In genomic region chr7:136183981-136184380, GRCh38 we compare ENCODE assay signal across 17 cellular contexts.
A peak's percentile ranks its signal among the peaks of the same experiment; 100 is the strongest.
DNase-seq lines count a peak whose midpoint lies in the region; TF ChIP-seq lines count a peak whose summit lies in the region.
"Had no signal": no experiment of that assay in that cellular context is flagged by ENCODE, and none has a peak within 500 bp of the region (broad histone marks: within the 10 kb centered on the region; RNA-seq: fewer than 3 reads in every experiment).

No MANE protein-coding gene starts in this region.

- no peaks in the 10 kb centered on the region for H3K4me1 ChIP-seq in GM23248 (ENCODE audit: insufficient read depth)
- H3K4me1 ChIP-seq in fibroblast of lung (ENCODE audit: control insufficient read depth, extremely low read depth, insufficient read depth, low read length): no peaks in the 10 kb centered on the region
- H3K4me1 ChIP-seq in neural progenitor cell: peaks cover 6% of the 10 kb centered on the region
- H3K4me1 ChIP-seq: body of pancreas, transverse colon had no signal

- no peaks in the 10 kb centered on the region for H3F3A ChIP-seq in GM23248 (ENCODE audit: insufficient read depth)
- no peaks in the 10 kb centered on the region for H3F3A ChIP-seq in neural progenitor cell (ENCODE audit: low read depth)

- H3K9me3 Mint-ChIP-seq in neural progenitor cell (no peaks in the 10 kb centered on the region), CD14-positive monocyte (peaks cover 3 to 13% (median 5%) of the 10 kb centered on the region in 7 donors)
- H3K9me3 Mint-ChIP-seq in T-helper 2 cell treated with Interferon-gamma antibody and Interleukin-4, amounts not matched to agents 5 μg/mL and 100 μg/mL, for 36 hours: no peaks in the 10 kb centered on the region

- 32 to 42% methylated on average over 2 of the region's 2 CpGs for WGBS in GM23248 (ENCODE audit: low coverage in 1 of 2, low lambda C conversion rate in 2 of 2, missing lambda C conversion rate in 2 of 2), 2 experiments

- intact Hi-C loops in CD14-positive monocyte (cut with micrococcal nuclease): no loop called here

- H3K27me3 Mint-ChIP-seq in neural progenitor cell (ENCODE audit: insufficient read depth, low read depth) (peaks cover 3% of the 10 kb centered on the region), CD14-positive monocyte (ENCODE audit: low read depth in 3 of 3) (peaks cover 0 to 1% (median under 1%) of the 10 kb centered on the region in 3 donors)
- no peaks in the 10 kb centered on the region for H3K27me3 Mint-ChIP-seq in T-helper 2 cell treated with Interferon-gamma antibody and Interleukin-4, amounts not matched to agents 5 μg/mL and 100 μg/mL, for 36 hours (ENCODE audit: low read depth)

- H3K4me3 ChIP-seq in GM23248: no peak overlapping the region
- H3K4me3 ChIP-seq in fibroblast of lung (replicated peaks in 1 of 4; ENCODE audit: control extremely low read depth in 1 of 4, insufficient read depth in 1 of 4, low read depth in 3 of 4, low read length in 4 of 4): no peak overlapping the region
- H3K4me3 ChIP-seq in neural progenitor cell: no peak overlapping the region
- H3K4me3 ChIP-seq: body of pancreas, skin epidermis, transverse colon had no signal

- no peak overlapping the region for H3K27ac Mint-ChIP-seq in neural progenitor cell
- H3K27ac Mint-ChIP-seq in CD14-positive monocyte: no peak overlapping the region
- H3K27ac Mint-ChIP-seq in T-helper 2 cell treated with Interferon-gamma antibody and Interleukin-4, amounts not matched to agents 5 μg/mL and 100 μg/mL, for 36 hours: no peak overlapping the region

- no peaks in the 10 kb centered on the region for H3K27me3 ChIP-seq in GM23248 (replicated peaks; ENCODE audit: insufficient read depth)
- no peaks in the 10 kb centered on the region for H3K27me3 ChIP-seq in fibroblast of lung (ENCODE audit: control insufficient read depth, insufficient read depth, low read length)
- no peaks in the 10 kb centered on the region for H3K27me3 ChIP-seq in neural progenitor cell
- H3K27me3 ChIP-seq: body of pancreas, transverse colon had no signal

- TF ChIP-seq CTCF in fibroblast of lung (conservative IDR thresholded peaks at IDR 0.05 in 1 of 2, IDR thresholded peaks at IDR 0.05 in 1 of 2; ENCODE audit: low read depth in 1 of 2, low read length in 2 of 2): peak; percentile 29 to 31
- peak; percentile 50 for TF ChIP-seq CTCF in neural progenitor cell (IDR thresholded peaks at IDR 0.05)
- no peak for TF ChIP-seq CTCF in CD14-positive monocyte (IDR thresholded peaks at IDR 0.05)

- H3K36me3 ChIP-seq in GM23248 (ENCODE audit: low read depth) (no peaks in the 10 kb centered on the region), fibroblast of lung (ENCODE audit: control insufficient read depth, insufficient read depth, low read length) (no peaks in the 10 kb centered on the region), neural progenitor cell (no peaks in the 10 kb centered on the region)
- H3K36me3 ChIP-seq: transverse colon had no signal

- H3K9me2 ChIP-seq in GM23248 (ENCODE audit: insufficient read depth): no peaks in the 10 kb centered on the region

- H3K9ac ChIP-seq in GM23248 (no peak overlapping the region), fibroblast of lung (ENCODE audit: insufficient read depth, low read length) (no peak overlapping the region), neural progenitor cell (no peak overlapping the region)

- H4K20me1 ChIP-seq in GM23248 (ENCODE audit: insufficient read depth): no peaks in the 10 kb centered on the region
- no peaks in the 10 kb centered on the region for H4K20me1 ChIP-seq in fibroblast of lung (ENCODE audit: control insufficient read depth, extremely low read depth, insufficient read depth, low read length)
- no peaks in the 10 kb centered on the region for H4K20me1 ChIP-seq in neural progenitor cell (ENCODE audit: low read depth)

- H2AFZ ChIP-seq in GM23248 (no peak overlapping the region), fibroblast of lung (ENCODE audit: low read length) (peak overlapping the region; percentile 28), neural progenitor cell (replicated peaks) (peak overlapping the region; percentile 93)

- no peak overlapping the region for H3K27ac ChIP-seq in GM23248
- no peak overlapping the region for H3K27ac ChIP-seq in fibroblast of lung (ENCODE audit: insufficient read depth, low read length)
- H3K27ac ChIP-seq in neural progenitor cell: no peak overlapping the region
- H3K27ac ChIP-seq: body of pancreas, skin epidermis, transverse colon had no signal

- H3K4me3 Mint-ChIP-seq in neural progenitor cell: no peak overlapping the region
- H3K4me3 Mint-ChIP-seq in CD14-positive monocyte: no peak overlapping the region
- no peak overlapping the region for H3K4me3 Mint-ChIP-seq in T-helper 2 cell treated with Interferon-gamma antibody and Interleukin-4, amounts not matched to agents 5 μg/mL and 100 μg/mL, for 36 hours
- H3K4me3 Mint-ChIP-seq: activated T-cell treated with anti-CD3 and anti-CD28 coated beads, Interleukin-2, amount 50 U/mL, for 4 hours had no signal

- no peaks in the 10 kb centered on the region for H3K9me3 ChIP-seq in GM23248 (ENCODE audit: low read depth)
- H3K9me3 ChIP-seq in fibroblast of lung (ENCODE audit: control insufficient read depth, insufficient read depth, low read depth, low read length): no peaks in the 10 kb centered on the region
- H3K9me3 ChIP-seq in neural progenitor cell (ENCODE audit: low read depth): no peaks in the 10 kb centered on the region
- H3K9me3 ChIP-seq: body of pancreas, transverse colon had no signal

- H3K36me3 Mint-ChIP-seq in neural progenitor cell (no peaks in the 10 kb centered on the region), CD14-positive monocyte (no peaks in the 10 kb centered on the region)
- H3K36me3 Mint-ChIP-seq in T-helper 2 cell treated with Interferon-gamma antibody and Interleukin-4, amounts not matched to agents 5 μg/mL and 100 μg/mL, for 36 hours (ENCODE audit: low read depth): no peaks in the 10 kb centered on the region

- no peak overlapping the region for H3K4me2 ChIP-seq in GM23248 (ENCODE audit: unreplicated experiment)
- no peak overlapping the region for H3K4me2 ChIP-seq in fibroblast of lung (ENCODE audit: extremely low read depth, insufficient read depth, low read length)
- no peak overlapping the region for H3K4me2 ChIP-seq in neural progenitor cell

- in situ Hi-C loops in GM23248 (cut with MboI): no loop called here

- H3K4me1 Mint-ChIP-seq in neural progenitor cell: peaks cover 13% of the 10 kb centered on the region
- no peaks in the 10 kb centered on the region for H3K4me1 Mint-ChIP-seq in CD14-positive monocyte
- no peaks in the 10 kb centered on the region for H3K4me1 Mint-ChIP-seq in T-helper 2 cell treated with Interferon-gamma antibody and Interleukin-4, amounts not matched to agents 5 μg/mL and 100 μg/mL, for 36 hours (ENCODE audit: low read depth)

- peak; percentile 13 for DNase-seq in GM23248
- peak; percentile 22 for DNase-seq in RKO (ENCODE audit: low spot score)
- DNase-seq in fibroblast of lung (ENCODE audit: low read depth in 2 of 2): peak; percentile 1 to 12
- peak; percentile 45 for DNase-seq in neural progenitor cell (ENCODE audit: low spot score)
- no peak for DNase-seq in cerebellum (ENCODE audit: low spot score)
- DNase-seq in CD14-positive monocyte (ENCODE audit: low spot score): no peak
- DNase-seq in T-helper 2 cell treated with Interferon-gamma antibody and Interleukin-4, amounts not matched to agents 5 μg/mL and 100 μg/mL, for 36 hours (ENCODE audit: low spot score): no peak
- no peak for DNase-seq in 8988T
- DNase-seq: activated CD4-positive, alpha-beta T cell treated with anti-CD3 and anti-CD28 coated beads for 4 hours; activated T-cell treated with anti-CD3 and anti-CD28 coated beads, Interleukin-2, amount 50 U/mL, for 4 hours; body of pancreas; DMS153; HCEC 1CT; NCI-H1105 treated with DMSO at 0.1 percent for 48 hours; NCI-H774; transverse colon had no signal

- H3K79me2 ChIP-seq in GM23248 (ENCODE audit: insufficient read depth): no peaks in the 10 kb centered on the region
- H3K79me2 ChIP-seq in fibroblast of lung (ENCODE audit: control insufficient read depth, insufficient read depth, low read length): no peaks in the 10 kb centered on the region
- H3K79me2 ChIP-seq in neural progenitor cell (ENCODE audit: low read depth): no peaks in the 10 kb centered on the region

Comparison
In these comparisons a context has a peak if more than half of its experiments do, and no peak if none do; other contexts are left out.
1. DNase-seq: peak in GM23248 (single experiment), RKO (single experiment), fibroblast of lung (2 of 2) and neural progenitor cell (single experiment); none in cerebellum (single experiment), CD14-positive monocyte (single experiment), T-helper 2 cell treated with Interferon-gamma antibody and Interleukin-4, amounts not matched to agents 5 μg/mL and 100 μg/mL, for 36 hours (single experiment) and 8988T (single experiment).